Comparison of ENCODE assay signal across 15 cellular contexts in genomic region chr3:146838221-146838620, GRCh38.
A peak's percentile ranks its signal among the peaks of the same experiment; 100 is the strongest.
DNase-seq lines count a peak whose midpoint lies in the region; ATAC-seq and TF ChIP-seq lines count a peak whose summit lies in the region.
"Had no signal": no experiment of that assay in that cellular context is flagged by ENCODE, and none has a peak within 500 bp of the region (broad histone marks: within the 10 kb centered on the region; RNA-seq: fewer than 3 reads in every experiment).

No MANE protein-coding gene starts in this region.

- H3K4me3 ChIP-seq in fibroblast of mammary gland (ENCODE audit: control insufficient read depth, low read depth, low read length), result no peak overlapping the region
- H3K4me3 ChIP-seq: BLaER1, HAP-1 had no signal

- DNase-seq in EL, result peak; percentile 8
- peak; percentile 21 for DNase-seq in HT1080 (ENCODE audit: low read depth)
- DNase-seq in fibroblast of mammary gland (ENCODE audit: low read depth), result peak; percentile 19
- no peak for DNase-seq in DMS153 (lab: John Stamatoyannopoulos, UW)
- no peak for DNase-seq in left colon
- DNase-seq: CD4-positive, CD25-positive, alpha-beta regulatory T cell; CD8-positive, alpha-beta memory T cell; DMS 273 treated with DMSO at 0.1 percent for 48 hours; DMS53; DMS79 treated with DMSO at 0.1 percent for 48 hours; GOT3; HFFc6 had no signal

- TF ChIP-seq CTCF in fibroblast of mammary gland (conservative IDR thresholded peaks at IDR 0.05; ENCODE audit: control insufficient read depth, insufficient read depth, low read depth, low read length), result no peak

- ATAC-seq in left colon, result no peak
- ATAC-seq in GM18517 (IDR thresholded peaks at IDR 0.05; ENCODE audit: unreplicated experiment), result no peak

- intact Hi-C loops in left colon (cut with DNase I, micrococcal nuclease), result no loop called here

Comparison
In these comparisons a context has a peak if more than half of its experiments do, and no peak if none do; other contexts are left out.
1. DNase-seq: peak in EL (single experiment), HT1080 (single experiment) and fibroblast of mammary gland (single experiment); none in DMS153 (single experiment) and left colon (0 of 2).